In the genomic region with DNA sequence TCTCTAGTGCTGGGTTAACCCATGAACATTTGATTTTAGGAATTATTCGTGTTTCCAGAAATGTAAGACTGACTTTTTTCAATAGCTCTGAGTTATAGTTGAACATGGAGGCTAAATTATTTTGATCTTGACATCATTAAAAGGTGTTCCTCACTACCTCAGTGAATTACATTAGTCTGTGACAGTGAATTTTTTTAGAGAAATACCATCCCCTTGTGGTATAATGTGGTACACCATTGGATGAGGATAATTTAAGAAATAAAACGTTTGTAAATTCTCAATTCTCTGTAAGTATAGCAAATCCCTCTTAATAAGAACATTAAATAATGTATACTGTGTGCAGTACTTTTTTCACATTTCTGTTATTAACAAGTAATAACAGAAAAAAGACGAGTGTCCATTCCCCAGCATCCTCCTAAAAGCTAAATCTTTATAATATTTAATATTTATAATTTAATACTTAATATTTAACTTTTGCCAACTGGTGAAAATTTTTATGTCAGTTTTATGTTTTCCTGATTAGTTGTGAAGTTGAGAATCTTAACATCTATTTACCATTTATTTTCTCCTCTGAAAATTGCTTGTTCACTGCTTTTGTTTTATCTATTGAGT, we compare ENCODE assay signal across 7 cellular contexts.
DNase-seq lines count a peak whose midpoint lies in the region; ATAC-seq, FAIRE-seq and TF ChIP-seq lines count a peak whose summit lies in the region.

No MANE protein-coding gene starts in this region.

- H3K27ac Mint-ChIP-seq in mesothelial cell of epicardium, result no peak overlapping the region

- H3K4me3 Mint-ChIP-seq in mesothelial cell of epicardium, result no peak overlapping the region

- H4K20me1 ChIP-seq in KMS-11 (ENCODE audit: insufficient read depth), result no peaks in the 10 kb centered on the region

- intact Hi-C loops in body of pancreas (cut with DNase I), result no loop called here
- intact Hi-C loops in mucosa of descending colon (cut with DNase I, micrococcal nuclease), result no loop called here

- no peak for DNase-seq in GM12865 (ENCODE audit: low read depth)
- no peak for DNase-seq in body of pancreas
- no peak for DNase-seq in mesothelial cell of epicardium (ENCODE audit: low spot score in 2 of 2, unreplicated experiment in 2 of 2)
- no peak for DNase-seq in GOT3 (lab: John Stamatoyannopoulos, UW)
- DNase-seq in mucosa of descending colon, result no peak
- DNase-seq in small intestine, result no peak

- H3K27me3 ChIP-seq in KMS-11 (ENCODE audit: insufficient read depth, low read depth) (no peaks in the 10 kb centered on the region), body of pancreas (no peaks in the 10 kb centered on the region), small intestine (ENCODE audit: control insufficient read depth in 2 of 2, insufficient read depth in 2 of 2, low read length in 2 of 2) (no peaks in the 10 kb centered on the region)

- no peaks in the 10 kb centered on the region for H3K4me1 Mint-ChIP-seq in mesothelial cell of epicardium

- TF ChIP-seq CTCF in GM12865 (IDR thresholded peaks at IDR 0.05; ENCODE audit: insufficient read depth, low read depth, low read length, missing control alignments), result peak; percentile 40
- TF ChIP-seq CTCF in KMS-11 (conservative IDR thresholded peaks at IDR 0.05; ENCODE audit: low read depth, low read length), result peak; percentile 77
- TF ChIP-seq CTCF in body of pancreas (IDR thresholded peaks at IDR 0.05), result peak in 5 of 7 experiments; percentile 15 to 40 (median 33)
- TF ChIP-seq CTCF in mesothelial cell of epicardium (IDR thresholded peaks at IDR 0.05; ENCODE audit: unreplicated experiment), result peak; percentile 90
- no peak for TF ChIP-seq CTCF in mucosa of descending colon (IDR thresholded peaks at IDR 0.05)

- H3K4me1 ChIP-seq in KMS-11 (ENCODE audit: low read depth, poor library complexity, severe bottlenecking) (no peaks in the 10 kb centered on the region), body of pancreas (no peaks in the 10 kb centered on the region), mucosa of descending colon (ENCODE audit: low read depth) (peaks cover 5% of the 10 kb centered on the region), small intestine (ENCODE audit: control insufficient read depth in 2 of 2, insufficient read depth in 1 of 2, low read depth in 1 of 2, low read length in 1 of 2) (no peaks in the 10 kb centered on the region)

- H3K36me3 Mint-ChIP-seq in mesothelial cell of epicardium, result no peaks in the 10 kb centered on the region

- H3K4me2 ChIP-seq in KMS-11, result no peak overlapping the region

- H3K9me3 ChIP-seq in body of pancreas (no peaks in the 10 kb centered on the region), mucosa of descending colon (peaks cover 3% of the 10 kb centered on the region), small intestine (ENCODE audit: control insufficient read depth, low read depth) (no peaks in the 10 kb centered on the region)

- peaks cover 25% of the 10 kb centered on the region for H3K9me3 Mint-ChIP-seq in mesothelial cell of epicardium

- 5 to 8% methylated on average over 3 of the region's 3 CpGs for WGBS in body of pancreas, 2 donors
- 8 to 20% (median 12%) methylated on average over 3 of the region's 3 CpGs for WGBS in small intestine, 3 donors

- ATAC-seq in body of pancreas (no peak), mucosa of descending colon (no peak)

- H3K27ac ChIP-seq in KMS-11, result no peak overlapping the region
- H3K27ac ChIP-seq in body of pancreas, result no peak overlapping the region
- H3K27ac ChIP-seq in small intestine (ENCODE audit: low read depth in 1 of 2, low read length in 1 of 2), result no peak overlapping the region

- no peaks in the 10 kb centered on the region for H3K36me3 ChIP-seq in KMS-11 (ENCODE audit: insufficient read depth)
- no peaks in the 10 kb centered on the region for H3K36me3 ChIP-seq in body of pancreas (replicated peaks in 1 of 2; ENCODE audit: insufficient read depth in 1 of 2, low read depth in 2 of 2)
- no peaks in the 10 kb centered on the region for H3K36me3 ChIP-seq in mucosa of descending colon (ENCODE audit: low read depth)
- H3K36me3 ChIP-seq in small intestine (ENCODE audit: control insufficient read depth in 2 of 2, insufficient read depth in 2 of 2, low read length in 2 of 2), result no peaks in the 10 kb centered on the region

- no peak for FAIRE-seq in small intestine (lab: Jason Lieb, UNC)

- peaks cover 2% of the 10 kb centered on the region for H3K27me3 Mint-ChIP-seq in mesothelial cell of epicardium (ENCODE audit: low read depth)

- H3K4me3 ChIP-seq in GM12865 (ENCODE audit: low read depth, low read length), result no peak overlapping the region
- no peak overlapping the region for H3K4me3 ChIP-seq in KMS-11 (IDR thresholded peaks at IDR 0.05; ENCODE audit: insufficient read depth, low read depth, low read length)
- H3K4me3 ChIP-seq in body of pancreas, result no peak overlapping the region
- H3K4me3 ChIP-seq in mucosa of descending colon, result no peak overlapping the region
- no peak overlapping the region for H3K4me3 ChIP-seq in small intestine (ENCODE audit: low read depth in 1 of 2, low read length in 2 of 2)

- TF ChIP-seq POLR2A in body of pancreas (IDR thresholded peaks at IDR 0.05), result no peak

- no peak overlapping the region for H3K9ac ChIP-seq in KMS-11

- no peak overlapping the region for H2AFZ ChIP-seq in KMS-11 (ENCODE audit: low read depth)

- no peaks in the 10 kb centered on the region for H3K79me2 ChIP-seq in KMS-11 (ENCODE audit: insufficient read depth, low read depth)
